ENCODE assay signal across 33 cellular contexts in the genomic region with DNA sequence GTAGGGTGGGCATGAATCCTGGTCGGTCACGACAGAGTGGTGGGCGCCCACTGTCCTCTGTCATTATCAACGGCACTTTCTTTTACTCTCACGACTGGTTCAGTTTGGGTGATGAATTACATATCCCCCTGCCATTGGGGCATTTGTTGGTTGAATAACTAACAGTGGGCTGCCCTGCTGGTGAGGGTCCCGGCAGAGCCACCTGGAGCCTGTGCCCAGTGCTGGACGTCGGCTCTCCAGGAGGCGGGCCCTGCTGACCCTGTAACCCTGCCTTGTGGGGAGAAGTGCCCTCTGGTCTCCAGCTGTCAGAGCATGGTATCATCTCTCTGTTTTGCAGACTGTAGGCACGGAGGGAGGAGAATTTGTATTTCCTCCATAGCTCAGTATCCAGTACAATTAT.
"Had no signal": no experiment of that assay in that cellular context is flagged by ENCODE, and none has a peak within 500 bp of the region (broad histone marks: within the 10 kb centered on the region; RNA-seq: fewer than 3 reads in every experiment).

No MANE protein-coding gene starts in this region.

- H3K27me3 ChIP-seq: ascending aorta, brain microvascular endothelial cell, esophagus squamous epithelium had no signal

- H3K27ac Mint-ChIP-seq: activated B cell treated with CpG ODN at 0.5 μM for 24 hours; activated CD8-positive, alpha-beta T cell treated with anti-CD3 and anti-CD28 coated beads for 36 hours; activated naive CD4-positive, alpha-beta T cell treated with anti-CD3 and anti-CD28 coated beads, Interleukin-2, amount 10 ng/mL, durations not matched to agents 7 days and 5 days; activated naive CD4-positive, alpha-beta T cell treated with anti-CD3 and anti-CD28 coated beads, Interleukin-2, amount 50 U/mL, for 72 hours; activated naive CD8-positive, alpha-beta T cell treated with anti-CD3 and anti-CD28 coated beads, Interleukin-2, amount 10 ng/mL, durations not matched to agents 7 days and 5 days; activated T-cell treated with anti-CD3 and anti-CD28 coated beads, Interleukin-2, amount 50 U/mL, for 24 hours; activated T-cell treated with anti-CD3 and anti-CD28 coated beads, Interleukin-2, amount 50 U/mL, for 72 hours; T-helper 17 cell; T-helper 2 cell treated with Interferon-gamma antibody and Interleukin-4, amounts not matched to agents 5 μg/mL and 100 μg/mL, for 36 hours had no signal

- H3K4me1 Mint-ChIP-seq: activated B cell treated with CpG ODN at 0.5 μM for 24 hours; activated naive CD4-positive, alpha-beta T cell treated with anti-CD3 and anti-CD28 coated beads, Interleukin-2, amount 10 ng/mL, durations not matched to agents 7 days and 5 days; activated naive CD8-positive, alpha-beta T cell treated with anti-CD3 and anti-CD28 coated beads, Interleukin-2, amount 10 ng/mL, durations not matched to agents 7 days and 5 days; central memory CD8-positive, alpha-beta T cell had no signal

- H3K36me3 ChIP-seq: ascending aorta, brain microvascular endothelial cell, esophagus squamous epithelium, gastroesophageal sphincter, WERI-Rb-1 had no signal

- H3K27ac ChIP-seq: ascending aorta, brain microvascular endothelial cell, epithelial cell of prostate, esophagus squamous epithelium, gastroesophageal sphincter, WERI-Rb-1 had no signal

- H3K27me3 Mint-ChIP-seq: activated B cell treated with CpG ODN at 0.5 μM for 24 hours; activated CD8-positive, alpha-beta T cell treated with anti-CD3 and anti-CD28 coated beads for 36 hours; activated naive CD4-positive, alpha-beta T cell treated with anti-CD3 and anti-CD28 coated beads, Interleukin-2, amount 10 ng/mL, durations not matched to agents 7 days and 5 days; activated naive CD8-positive, alpha-beta T cell treated with anti-CD3 and anti-CD28 coated beads, Interleukin-2, amount 10 ng/mL, durations not matched to agents 7 days and 5 days; activated T-cell treated with anti-CD3 and anti-CD28 coated beads, Interleukin-2, amount 50 U/mL, for 24 hours had no signal

- H3K9me3 Mint-ChIP-seq: activated B cell treated with CpG ODN at 0.5 μM for 24 hours; activated CD8-positive, alpha-beta T cell treated with anti-CD3 and anti-CD28 coated beads for 36 hours; activated naive CD4-positive, alpha-beta T cell treated with anti-CD3 and anti-CD28 coated beads, Interleukin-2, amount 10 ng/mL, durations not matched to agents 7 days and 5 days; activated naive CD4-positive, alpha-beta T cell treated with anti-CD3 and anti-CD28 coated beads, Interleukin-2, amount 50 U/mL, for 72 hours; activated naive CD8-positive, alpha-beta T cell treated with anti-CD3 and anti-CD28 coated beads, Interleukin-2, amount 10 ng/mL, durations not matched to agents 7 days and 5 days; activated T-cell treated with anti-CD3 and anti-CD28 coated beads, Interleukin-2, amount 50 U/mL, for 24 hours; activated T-cell treated with anti-CD3 and anti-CD28 coated beads, Interleukin-2, amount 50 U/mL, for 72 hours; T-helper 2 cell treated with Interferon-gamma antibody and Interleukin-4, amounts not matched to agents 5 μg/mL and 100 μg/mL, for 36 hours had no signal

- DNase-seq: activated B cell treated with CpG ODN at 0.5 μM for 24 hours; activated CD4-positive, alpha-beta T cell treated with anti-CD3 and anti-CD28 coated beads for 48 hours; activated CD4-positive, alpha-beta T cell treated with anti-CD3 and anti-CD28 coated beads, Interleukin-2, amount 50 U/mL, for 1 hour; activated CD4-positive, alpha-beta T cell treated with anti-CD3 and anti-CD28 coated beads, Interleukin-2, amount 50 U/mL, for 48 hours; activated CD8-positive, alpha-beta memory T cell treated with anti-CD3 and anti-CD28 coated beads for 24 hours; activated CD8-positive, alpha-beta memory T cell treated with anti-CD3 and anti-CD28 coated beads, Interleukin-2, amount 50 U/mL, for 48 hours; activated CD8-positive, alpha-beta T cell treated with anti-CD3 and anti-CD28 coated beads for 36 hours; activated gamma-delta T cell; activated naive CD4-positive, alpha-beta T cell; activated naive CD4-positive, alpha-beta T cell treated with anti-CD3 and anti-CD28 coated beads, Interleukin-2, amount 10 ng/mL, durations not matched to agents 7 days and 5 days; activated naive CD8-positive, alpha-beta T cell treated with anti-CD3 and anti-CD28 coated beads, Interleukin-2, amount 10 ng/mL, durations not matched to agents 7 days and 5 days; activated T-cell treated with anti-CD3 and anti-CD28 coated beads for 4 hours; activated T-cell treated with anti-CD3 and anti-CD28 coated beads, Interleukin-2, amount 50 U/mL, for 24 hours; activated T-cell treated with anti-CD3 and anti-CD28 coated beads, Interleukin-2, amount 50 U/mL, for 72 hours; brain microvascular endothelial cell; cortex of kidney; effector CD8-positive, alpha-beta T cell; esophagus squamous epithelium; foreskin melanocyte; T-helper 1 cell; T-helper 17 cell; T1000; WERI-Rb-1 had no signal

- H3K4me3 ChIP-seq: ascending aorta, esophagus squamous epithelium, gastroesophageal sphincter had no signal

- H3K9me3 ChIP-seq: ascending aorta, esophagus squamous epithelium had no signal

- FAIRE-seq: bronchial epithelial cell, endometrium, endothelial cell of umbilical vein had no signal

- H3K36me3 Mint-ChIP-seq: activated naive CD4-positive, alpha-beta T cell treated with anti-CD3 and anti-CD28 coated beads, Interleukin-2, amount 10 ng/mL, durations not matched to agents 7 days and 5 days; activated naive CD4-positive, alpha-beta T cell treated with anti-CD3 and anti-CD28 coated beads, Interleukin-2, amount 50 U/mL, for 72 hours; activated naive CD8-positive, alpha-beta T cell treated with anti-CD3 and anti-CD28 coated beads, Interleukin-2, amount 10 ng/mL, durations not matched to agents 7 days and 5 days had no signal

- H3K4me1 ChIP-seq: ascending aorta, esophagus squamous epithelium, gastroesophageal sphincter had no signal

- H3K4me3 Mint-ChIP-seq: activated B cell treated with CpG ODN at 0.5 μM for 24 hours; activated CD8-positive, alpha-beta T cell treated with anti-CD3 and anti-CD28 coated beads for 36 hours; activated naive CD4-positive, alpha-beta T cell treated with anti-CD3 and anti-CD28 coated beads, Interleukin-2, amount 10 ng/mL, durations not matched to agents 7 days and 5 days; activated naive CD8-positive, alpha-beta T cell treated with anti-CD3 and anti-CD28 coated beads, Interleukin-2, amount 10 ng/mL, durations not matched to agents 7 days and 5 days; activated T-cell treated with anti-CD3 and anti-CD28 coated beads, Interleukin-2, amount 50 U/mL, for 24 hours; activated T-cell treated with anti-CD3 and anti-CD28 coated beads, Interleukin-2, amount 50 U/mL, for 72 hours; central memory CD8-positive, alpha-beta T cell; T-helper 17 cell; T-helper 2 cell treated with Interferon-gamma antibody and Interleukin-4, amounts not matched to agents 5 μg/mL and 100 μg/mL, for 36 hours had no signal

- ATAC-seq: activated CD4-positive, CD25-positive, alpha-beta regulatory T cell treated with anti-CD3 and anti-CD28 coated beads, Interleukin-2, amount 50 U/mL, for 24 hours; activated CD8-positive, alpha-beta T cell treated with anti-CD3 and anti-CD28 coated beads for 36 hours; activated naive CD4-positive, alpha-beta T cell treated with anti-CD3 and anti-CD28 coated beads, Interleukin-2, amount 50 U/mL, for 72 hours; activated T-cell treated with anti-CD3 and anti-CD28 coated beads, Interleukin-2, amount 50 U/mL, for 72 hours; gastroesophageal sphincter; T-helper 17 cell had no signal
